Comparison of ENCODE assay signal across 1 cellular context in genomic region chr20:17875981-17876385, GRCh38.
TF ChIP-seq lines count a peak whose summit lies in the region.

No MANE protein-coding gene starts in this region.

TF ChIP-seq in GM23338, 12 proteins besides CTCF, POLR2A, EP300 and RAD21 (continued from another document):
- TF ChIP-seq ZNF462 (CRISPR knock-in tag; IDR thresholded peaks at IDR 0.05) (no peak), CREB1 (CRISPR knock-in tag; IDR thresholded peaks at IDR 0.05; ENCODE audit: low read depth) (no peak), STAT1 (IDR thresholded peaks at IDR 0.05; ENCODE audit: unreplicated experiment) (no peak), ZNF331 (CRISPR knock-in tag; IDR thresholded peaks at IDR 0.05; ENCODE audit: low read depth) (no peak), NANOG (IDR thresholded peaks at IDR 0.05; ENCODE audit: borderline replicate concordance) (no peak), EZH2 (IDR thresholded peaks at IDR 0.05; ENCODE audit: low read depth, unreplicated experiment) (no peak), EZH2phosphoT487 (IDR thresholded peaks at IDR 0.05; ENCODE audit: unreplicated experiment) (no peak), ZNF114 (CRISPR knock-in tag; IDR thresholded peaks at IDR 0.05) (no peak), JUNB (IDR thresholded peaks at IDR 0.05; ENCODE audit: unreplicated experiment) (no peak), POLR2AphosphoS5 (IDR thresholded peaks at IDR 0.05; ENCODE audit: low read depth) (no peak)
